Comparison of ENCODE assay signal across 25 cellular contexts in the genomic region with DNA sequence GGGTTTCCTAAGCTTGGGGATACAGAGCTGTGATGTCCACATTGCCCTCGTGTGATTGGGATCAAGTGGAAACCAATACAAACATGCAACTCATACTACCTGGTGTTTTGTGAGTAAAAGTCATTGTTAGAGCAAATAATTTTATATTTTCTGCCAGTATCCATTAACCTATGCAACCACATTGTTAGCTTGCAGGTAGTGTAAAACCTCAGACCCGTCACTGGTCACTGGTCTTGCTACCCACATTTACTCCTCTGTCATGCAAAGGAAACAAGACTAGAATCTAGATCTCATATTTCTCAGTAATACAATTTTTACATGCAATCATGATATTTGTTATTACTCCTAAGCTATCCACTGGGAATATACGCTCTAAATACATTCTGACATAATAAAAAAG.
DNase-seq lines count a peak whose midpoint lies in the region; ATAC-seq, FAIRE-seq and TF ChIP-seq lines count a peak whose summit lies in the region.
"Had no signal": no experiment of that assay in that cellular context is flagged by ENCODE, and none has a peak within 500 bp of the region (broad histone marks: within the 10 kb centered on the region; RNA-seq: fewer than 3 reads in every experiment).

No MANE protein-coding gene starts in this region.

- H3K4me1 Mint-ChIP-seq in immature natural killer cell: no peaks in the 10 kb centered on the region
- H3K4me1 Mint-ChIP-seq: CD8-positive, alpha-beta memory T cell had no signal

- FAIRE-seq in kidney (lab: Jason Lieb, UNC): no peak
- FAIRE-seq: A549, D721Med, GM12891, H54 had no signal

- ATAC-seq in GM18867 (IDR thresholded peaks at IDR 0.05; ENCODE audit: unreplicated experiment): peak; percentile 77
- ATAC-seq in GM19043 (IDR thresholded peaks at IDR 0.05; ENCODE audit: low read depth, unreplicated experiment): peak; percentile 60
- peak; percentile 77 for ATAC-seq in HG03175 (IDR thresholded peaks at IDR 0.05; ENCODE audit: unreplicated experiment)
- no peak for ATAC-seq in SK-N-SH treated with all-trans-retinoic acid at 6 μM for 48 hours
- ATAC-seq: A549 had no signal

- no peak overlapping the region for H3K4me3 ChIP-seq in GM12865 (ENCODE audit: low read depth, low read length)
- no peak overlapping the region for H3K4me3 ChIP-seq in kidney (ENCODE audit: low read length in 2 of 2)
- H3K4me3 ChIP-seq: A549; BLaER1 treated with 17β-estradiol and CSF1 and Interleukin-3, amounts not matched to agents 10 nM and 100 nM; HAP-1 had no signal

- peak; percentile 37 for DNase-seq in GM12865 (ENCODE audit: low read depth)
- no peak for DNase-seq in OCI-M1 (lab: John Stamatoyannopoulos, UW)
- no peak for DNase-seq in kidney
- no peak for DNase-seq in immature natural killer cell
- DNase-seq: 8988T; ACHN; AML-193; BE2C; CD4-positive, alpha-beta T cell; CD8-positive, alpha-beta memory T cell; DMS53; DMS79 treated with DMSO at 0.1 percent for 48 hours; GOT3; HFFc6 had no signal

- intact Hi-C loops in kidney (cut with DNase I): no loop called here

- H3K9ac ChIP-seq in kidney (ENCODE audit: low read length in 2 of 2): no peak overlapping the region
- H3K9ac ChIP-seq: BLaER1 treated with 17β-estradiol and CSF1 and Interleukin-3, amounts not matched to agents 10 nM and 100 nM had no signal

- no peaks in the 10 kb centered on the region for H3K36me3 Mint-ChIP-seq in immature natural killer cell
- H3K36me3 Mint-ChIP-seq: CD14-positive monocyte; CD8-positive, alpha-beta memory T cell had no signal

- no peaks in the 10 kb centered on the region for H3K27me3 Mint-ChIP-seq in immature natural killer cell (ENCODE audit: low read depth in 3 of 3)
- H3K27me3 Mint-ChIP-seq: CD4-positive, alpha-beta T cell had no signal

- no peak overlapping the region for H3K4me3 Mint-ChIP-seq in immature natural killer cell
- H3K4me3 Mint-ChIP-seq: CD14-positive monocyte; CD4-positive, alpha-beta T cell; CD8-positive, alpha-beta memory T cell; HFFc6 had no signal

- no peaks in the 10 kb centered on the region for H3K36me3 ChIP-seq in kidney (ENCODE audit: control insufficient read depth in 1 of 2, insufficient read depth in 2 of 2, low read length in 2 of 2)
- H3K36me3 ChIP-seq: BE2C; BLaER1 treated with 17β-estradiol and CSF1 and Interleukin-3, amounts not matched to agents 10 nM and 100 nM; HAP-1 had no signal

- TF ChIP-seq CTCF in GM12865 (IDR thresholded peaks at IDR 0.05; ENCODE audit: insufficient read depth, low read depth, low read length, missing control alignments) (no peak), kidney (IDR thresholded peaks at IDR 0.05; ENCODE audit: borderline replicate concordance, extremely low read depth, insufficient read depth) (no peak)

- no peaks in the 10 kb centered on the region for H3K9me3 ChIP-seq in kidney (ENCODE audit: control insufficient read depth in 1 of 2, low read length in 2 of 2)
- H3K9me3 ChIP-seq: A549; BE2C; BLaER1 treated with 17β-estradiol and CSF1 and Interleukin-3, amounts not matched to agents 10 nM and 100 nM; HAP-1 had no signal

- no peaks in the 10 kb centered on the region for H3K4me1 ChIP-seq in kidney (ENCODE audit: control insufficient read depth in 1 of 2, insufficient read depth in 1 of 2, low read depth in 1 of 2, low read length in 2 of 2)
- H3K4me1 ChIP-seq: A549, BE2C, HAP-1 had no signal

- no peak overlapping the region for H3K27ac Mint-ChIP-seq in immature natural killer cell
- H3K27ac Mint-ChIP-seq: CD14-positive monocyte; CD4-positive, alpha-beta T cell; HFFc6 had no signal

- H3K27ac ChIP-seq in kidney (ENCODE audit: low read depth in 2 of 2, low read length in 2 of 2): no peak overlapping the region
- H3K27ac ChIP-seq: A549; BLaER1 treated with 17β-estradiol and CSF1 and Interleukin-3, amounts not matched to agents 10 nM and 100 nM had no signal

- peaks cover 0 to 8% (median 1%) of the 10 kb centered on the region in 6 donors for H3K9me3 Mint-ChIP-seq in immature natural killer cell

TF ChIP-seq in SK-N-SH treated with all-trans-retinoic acid at 6 μM for 48 hours, 23 proteins besides CTCF, POLR2A, EP300 and RAD21:
- TF ChIP-seq OSR1 (CRISPR knock-in tag; IDR thresholded peaks at IDR 0.05): no peak
- no peak for TF ChIP-seq ZNF565 (CRISPR knock-in tag; conservative IDR thresholded peaks at IDR 0.05; ENCODE audit: low read depth)
- no peak for TF ChIP-seq SNAI2 (CRISPR knock-in tag; IDR thresholded peaks at IDR 0.05)
- TF ChIP-seq ZFP3 (CRISPR knock-in tag; IDR thresholded peaks at IDR 0.05): no peak
- TF ChIP-seq ZNF8 (CRISPR knock-in tag; IDR thresholded peaks at IDR 0.05): no peak
- TF ChIP-seq ZFP30 (CRISPR knock-in tag; IDR thresholded peaks at IDR 0.05): no peak
- TF ChIP-seq CSDC2 (CRISPR knock-in tag; IDR thresholded peaks at IDR 0.05): no peak
- no peak for TF ChIP-seq ISL1 (CRISPR knock-in tag; IDR thresholded peaks at IDR 0.05)
- no peak for TF ChIP-seq ZC3H10 (CRISPR knock-in tag; IDR thresholded peaks at IDR 0.05)
- no peak for TF ChIP-seq ESRRG (CRISPR knock-in tag; IDR thresholded peaks at IDR 0.05)
- TF ChIP-seq, protein P1, sequence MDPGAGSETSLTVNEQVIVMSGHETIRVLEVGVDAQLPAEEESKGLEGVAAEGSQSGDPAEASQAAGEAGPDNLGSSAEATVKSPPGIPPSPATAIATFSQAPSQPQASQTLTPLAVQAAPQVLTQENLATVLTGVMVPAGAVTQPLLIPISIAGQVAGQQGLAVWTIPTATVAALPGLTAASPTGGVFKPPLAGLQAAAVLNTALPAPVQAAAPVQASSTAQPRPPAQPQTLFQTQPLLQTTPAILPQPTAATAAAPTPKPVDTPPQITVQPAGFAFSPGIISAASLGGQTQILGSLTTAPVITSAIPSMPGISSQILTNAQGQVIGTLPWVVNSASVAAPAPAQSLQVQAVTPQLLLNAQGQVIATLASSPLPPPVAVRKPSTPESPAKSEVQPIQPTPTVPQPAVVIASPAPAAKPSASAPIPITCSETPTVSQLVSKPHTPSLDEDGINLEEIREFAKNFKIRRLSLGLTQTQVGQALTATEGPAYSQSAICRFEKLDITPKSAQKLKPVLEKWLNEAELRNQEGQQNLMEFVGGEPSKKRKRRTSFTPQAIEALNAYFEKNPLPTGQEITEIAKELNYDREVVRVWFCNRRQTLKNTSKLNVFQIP (CRISPR knock-in tag; IDR thresholded peaks at IDR 0.05; ENCODE audit: borderline replicate concordance, low read depth): no peak
- TF ChIP-seq TOX (CRISPR knock-in tag; IDR thresholded peaks at IDR 0.05; ENCODE audit: borderline replicate concordance): no peak
- no peak for TF ChIP-seq ARNTL (CRISPR knock-in tag; IDR thresholded peaks at IDR 0.05; ENCODE audit: borderline replicate concordance, low read depth)
- no peak for TF ChIP-seq PPARA (CRISPR knock-in tag; IDR thresholded peaks at IDR 0.05; ENCODE audit: borderline replicate concordance)
- no peak for TF ChIP-seq GLIS3 (CRISPR knock-in tag; IDR thresholded peaks at IDR 0.05)
- TF ChIP-seq TCF4 (CRISPR knock-in tag; IDR thresholded peaks at IDR 0.05; ENCODE audit: borderline replicate concordance): no peak
- TF ChIP-seq, protein P2, sequence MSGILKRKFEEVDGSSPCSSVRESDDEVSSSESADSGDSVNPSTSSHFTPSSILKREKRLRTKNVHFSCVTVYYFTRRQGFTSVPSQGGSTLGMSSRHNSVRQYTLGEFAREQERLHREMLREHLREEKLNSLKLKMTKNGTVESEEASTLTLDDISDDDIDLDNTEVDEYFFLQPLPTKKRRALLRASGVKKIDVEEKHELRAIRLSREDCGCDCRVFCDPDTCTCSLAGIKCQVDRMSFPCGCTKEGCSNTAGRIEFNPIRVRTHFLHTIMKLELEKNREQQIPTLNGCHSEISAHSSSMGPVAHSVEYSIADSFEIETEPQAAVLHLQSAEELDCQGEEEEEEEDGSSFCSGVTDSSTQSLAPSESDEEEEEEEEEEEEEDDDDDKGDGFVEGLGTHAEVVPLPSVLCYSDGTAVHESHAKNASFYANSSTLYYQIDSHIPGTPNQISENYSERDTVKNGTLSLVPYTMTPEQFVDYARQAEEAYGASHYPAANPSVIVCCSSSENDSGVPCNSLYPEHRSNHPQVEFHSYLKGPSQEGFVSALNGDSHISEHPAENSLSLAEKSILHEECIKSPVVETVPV (CRISPR knock-in tag; IDR thresholded peaks at IDR 0.05): no peak
- TF ChIP-seq RARB (CRISPR knock-in tag; IDR thresholded peaks at IDR 0.05): no peak
- TF ChIP-seq, protein P3, sequence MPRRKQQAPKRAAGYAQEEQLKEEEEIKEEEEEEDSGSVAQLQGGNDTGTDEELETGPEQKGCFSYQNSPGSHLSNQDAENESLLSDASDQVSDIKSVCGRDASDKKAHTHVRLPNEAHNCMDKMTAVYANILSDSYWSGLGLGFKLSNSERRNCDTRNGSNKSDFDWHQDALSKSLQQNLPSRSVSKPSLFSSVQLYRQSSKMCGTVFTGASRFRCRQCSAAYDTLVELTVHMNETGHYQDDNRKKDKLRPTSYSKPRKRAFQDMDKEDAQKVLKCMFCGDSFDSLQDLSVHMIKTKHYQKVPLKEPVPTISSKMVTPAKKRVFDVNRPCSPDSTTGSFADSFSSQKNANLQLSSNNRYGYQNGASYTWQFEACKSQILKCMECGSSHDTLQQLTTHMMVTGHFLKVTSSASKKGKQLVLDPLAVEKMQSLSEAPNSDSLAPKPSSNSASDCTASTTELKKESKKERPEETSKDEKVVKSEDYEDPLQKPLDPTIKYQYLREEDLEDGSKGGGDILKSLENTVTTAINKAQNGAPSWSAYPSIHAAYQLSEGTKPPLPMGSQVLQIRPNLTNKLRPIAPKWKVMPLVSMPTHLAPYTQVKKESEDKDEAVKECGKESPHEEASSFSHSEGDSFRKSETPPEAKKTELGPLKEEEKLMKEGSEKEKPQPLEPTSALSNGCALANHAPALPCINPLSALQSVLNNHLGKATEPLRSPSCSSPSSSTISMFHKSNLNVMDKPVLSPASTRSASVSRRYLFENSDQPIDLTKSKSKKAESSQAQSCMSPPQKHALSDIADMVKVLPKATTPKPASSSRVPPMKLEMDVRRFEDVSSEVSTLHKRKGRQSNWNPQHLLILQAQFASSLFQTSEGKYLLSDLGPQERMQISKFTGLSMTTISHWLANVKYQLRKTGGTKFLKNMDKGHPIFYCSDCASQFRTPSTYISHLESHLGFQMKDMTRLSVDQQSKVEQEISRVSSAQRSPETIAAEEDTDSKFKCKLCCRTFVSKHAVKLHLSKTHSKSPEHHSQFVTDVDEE (CRISPR knock-in tag; IDR thresholded peaks at IDR 0.05): no peak
